ENCODE assay signal across 11 cellular contexts in the genomic region with DNA sequence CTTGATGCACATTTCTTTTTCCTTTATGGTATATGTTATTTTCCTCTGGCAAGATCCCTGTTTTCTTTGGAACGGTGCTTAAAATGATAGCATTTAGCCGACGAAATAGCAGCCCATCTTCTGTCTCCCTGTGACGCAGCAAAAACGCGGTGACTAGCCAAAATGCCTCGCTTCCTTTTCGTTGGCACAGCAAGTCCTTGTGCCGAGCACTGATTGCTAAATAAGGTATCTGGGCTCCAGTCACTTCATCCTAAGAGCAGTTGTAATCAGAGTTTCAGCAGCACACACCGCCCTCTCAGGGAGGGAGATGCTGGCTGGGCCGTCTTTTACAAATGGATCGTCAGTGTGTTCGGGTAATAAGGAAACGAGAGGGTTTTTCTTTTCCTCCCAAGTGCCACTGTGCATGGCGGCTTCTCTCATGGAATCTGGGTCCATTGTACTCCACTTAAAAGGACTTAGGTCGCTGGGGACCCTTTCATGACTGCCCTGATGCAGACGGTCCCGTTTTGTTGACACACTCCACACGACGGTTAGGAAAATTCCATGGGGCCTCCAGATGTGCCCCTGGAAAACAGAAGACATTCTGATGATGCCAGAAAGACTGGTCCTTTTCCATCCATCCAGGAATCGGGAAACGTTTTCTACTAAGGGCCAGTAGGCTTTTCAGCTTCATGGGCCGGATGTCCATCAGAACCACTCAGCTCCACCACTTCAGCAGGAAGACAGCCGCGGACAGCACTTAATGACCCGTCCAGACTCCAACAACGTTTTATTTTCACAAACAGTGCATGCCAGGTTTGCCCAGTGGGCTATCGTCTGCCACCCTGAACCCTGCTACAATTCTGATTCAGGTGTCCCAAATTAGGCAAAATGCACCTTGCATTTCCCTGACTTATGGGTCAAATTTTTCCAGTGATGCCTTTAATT.
DNase-seq lines count a peak whose midpoint lies in the region; ATAC-seq lines count a peak whose summit lies in the region.
"Had no signal": no experiment of that assay in that cellular context is flagged by ENCODE, and none has a peak within 500 bp of the region (broad histone marks: within the 10 kb centered on the region; RNA-seq: fewer than 3 reads in every experiment).

No MANE protein-coding gene starts in this region.

- no peaks in the 10 kb centered on the region for H3K27me3 ChIP-seq in H7 (ENCODE audit: control insufficient read depth, insufficient read depth, low read length)
- H3K27me3 ChIP-seq: vagina had no signal

- H3K36me3 ChIP-seq in H7 (replicated peaks; ENCODE audit: control insufficient read depth, insufficient read depth, low read length), result no peaks in the 10 kb centered on the region
- H3K36me3 ChIP-seq: vagina had no signal

- DNase-seq in H7 (no peak), cerebellar cortex (ENCODE audit: low spot score) (peak; percentile 7), hippocampal formation (lab: John Stamatoyannopoulos, UW) (peak; percentile 26 to 43), skeletal muscle cell (ENCODE audit: low read depth) (peak; percentile 98), activated gamma-delta T cell treated with Interleukin-2 at 50 U/mL for 16 hours (no peak)
- DNase-seq in activated CD8-positive, alpha-beta memory T cell treated with anti-CD3 and anti-CD28 coated beads, Interleukin-2, amount 50 U/mL, for 4 hours, result no peak
- DNase-seq in activated CD4-positive, alpha-beta T cell treated with anti-CD3 and anti-CD28 coated beads, Interleukin-2, amount 50 U/mL, for 4 hours, result no peak
- DNase-seq: DND-41, NCI-H510A had no signal

- no peak for ATAC-seq in GM18868 (IDR thresholded peaks at IDR 0.05; ENCODE audit: unreplicated experiment)

- H3K4me3 ChIP-seq in H7 (ENCODE audit: insufficient read depth, low read depth, low read length) (0 out of 2 replicates have a peak overlapping the region, but pooled peaks have one; percentile 2), skeletal muscle cell (ENCODE audit: low read depth, low read length) (no peak overlapping the region)
- H3K4me3 ChIP-seq: vagina had no signal

Comparison
In these comparisons a context has a peak if more than half of its experiments do, and no peak if none do; other contexts are left out.
1. DNase-seq: peak in cerebellar cortex (single experiment), hippocampal formation (2 of 2) and skeletal muscle cell (single experiment); none in H7 (single experiment), activated CD8-positive, alpha-beta memory T cell treated with anti-CD3 and anti-CD28 coated beads, Interleukin-2, amount 50 U/mL, for 4 hours (single experiment), activated CD4-positive, alpha-beta T cell treated with anti-CD3 and anti-CD28 coated beads, Interleukin-2, amount 50 U/mL, for 4 hours (0 of 2) and activated gamma-delta T cell treated with Interleukin-2 at 50 U/mL for 16 hours (single experiment).